Comparison of ENCODE assay signal across 6 cellular contexts in the genomic region with DNA sequence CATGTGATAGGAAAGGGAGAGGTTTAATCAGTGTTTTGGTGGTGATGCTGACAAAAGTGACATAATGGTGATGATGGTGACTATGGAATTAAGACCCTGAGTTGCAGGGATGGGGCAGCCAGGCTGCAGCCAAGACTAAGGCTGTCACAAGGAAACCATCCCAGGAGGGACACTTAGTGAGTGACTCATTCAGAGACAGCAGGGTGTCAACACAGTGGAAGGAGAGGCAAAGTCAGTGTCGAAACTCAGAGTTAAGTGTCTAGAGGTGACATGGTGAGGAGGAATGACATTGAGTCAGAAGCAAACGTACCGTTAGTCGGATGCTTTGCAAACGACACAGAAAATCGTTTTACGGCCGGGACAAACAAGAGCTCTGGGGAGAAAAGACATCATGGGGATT. TPM values are rescaled to one million over a fixed set of nuclear protein-coding genes. Genes with fewer than 3 reads are reported as not detected.
"Had no signal": no experiment of that assay in that cellular context is flagged by ENCODE, and none has a peak within 500 bp of the region (broad histone marks: within the 10 kb centered on the region; RNA-seq: fewer than 3 reads in every experiment).

No MANE protein-coding gene starts in this region.

RNA-seq across cellular contexts. Expression of a gene that starts 30.0 kb away (rescaled TPM):
- total RNA-seq: activated B cell treated with CpG ODN at 0.5 μM for 24 hours; activated CD4-positive, alpha-beta memory T cell treated with anti-CD3 and anti-CD28 coated beads, Interleukin-2, amount 10 ng/mL, durations not matched to agents 7 days and 5 days; activated CD4-positive, alpha-beta T cell treated with anti-CD3 and anti-CD28 coated beads, Interleukin-2, amount 10 ng/mL, durations not matched to agents 7 days and 5 days; activated CD8-positive, alpha-beta T cell treated with anti-CD3 and anti-CD28 coated beads, Interleukin-2, amount 10 ng/mL, durations not matched to agents 7 days and 5 days; T-cell; T-helper 17 cell had no signal
